2 cellular contexts compared by ENCODE assay signal in the genomic region with DNA sequence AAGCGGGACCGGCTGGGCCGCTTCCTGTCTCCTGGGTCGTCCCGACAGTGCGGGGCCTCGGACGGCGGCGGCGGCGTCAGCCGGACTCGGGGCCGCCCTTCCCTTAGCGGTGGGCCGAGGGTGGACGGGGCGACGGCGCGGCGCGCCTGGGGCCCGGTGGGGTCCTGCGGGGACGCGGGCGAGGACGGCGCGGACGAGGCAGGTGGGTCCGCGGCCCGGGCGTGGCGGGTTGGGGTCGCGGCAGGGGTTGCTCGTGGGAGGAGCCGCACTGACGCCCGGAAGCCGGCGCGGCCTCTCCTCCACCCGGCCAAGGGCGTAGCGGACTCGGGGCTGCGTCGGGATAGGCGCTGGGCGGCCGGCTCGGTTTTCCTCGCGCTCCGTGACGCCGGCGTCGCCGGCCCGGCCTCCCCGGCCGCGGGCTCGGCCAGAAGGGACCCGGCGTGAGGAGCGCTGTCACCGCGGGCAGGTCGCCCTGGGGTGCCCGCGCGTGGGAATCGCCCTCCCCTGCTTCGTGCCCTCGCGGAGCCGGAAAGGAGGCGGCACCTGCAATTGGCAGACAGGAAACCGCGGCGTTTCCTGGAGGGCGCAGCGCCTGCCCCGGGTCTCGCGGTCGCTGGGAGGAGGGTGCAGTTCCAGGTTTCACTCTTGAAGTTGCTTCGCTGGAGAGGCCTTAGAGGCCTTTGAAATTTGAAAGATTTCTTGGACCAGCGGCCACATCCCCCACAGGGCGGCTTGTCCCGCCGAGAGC.
TF ChIP-seq lines count a peak whose summit lies in the region.

No MANE protein-coding gene starts in this region.

TF ChIP-seq in HEK293T, 16 proteins besides CTCF, POLR2A, EP300 and RAD21:
- no peak for TF ChIP-seq ARNT (IDR thresholded peaks at IDR 0.05)
- TF ChIP-seq LEF1 (IDR thresholded peaks at IDR 0.05; ENCODE audit: borderline replicate concordance) = peak; percentile 61; the same call in 1 of the 2 replicates
- TF ChIP-seq FOXM1 (IDR thresholded peaks at IDR 0.05; ENCODE audit: borderline replicate concordance) = no peak
- TF ChIP-seq FOXK2 (IDR thresholded peaks at IDR 0.05) = no peak

TF ChIP-seq in endothelial cell of umbilical vein, 7 proteins besides CTCF, POLR2A, EP300 and RAD21:
- TF ChIP-seq EZH2 (IDR thresholded peaks at IDR 0.05; ENCODE audit: borderline replicate concordance, low read depth, low read length, severe bottlenecking) (no peak), POLR2AphosphoS5 (IDR thresholded peaks at IDR 0.05; ENCODE audit: insufficient read depth, low read depth, low read length) (peak; percentile 51)
